Comparison of ENCODE assay signal across 9 cellular contexts in genomic region chr7:93117852-93118530, GRCh38. TPM values are rescaled to one million over a fixed set of nuclear protein-coding genes. Genes with fewer than 3 reads are reported as not detected.
A peak's percentile ranks its signal among the peaks of the same experiment; 100 is the strongest.
DNase-seq lines count a peak whose midpoint lies in the region; ATAC-seq, FAIRE-seq and TF ChIP-seq lines count a peak whose summit lies in the region.
"Had no signal": no experiment of that assay in that cellular context is flagged by ENCODE, and none has a peak within 500 bp of the region (broad histone marks: within the 10 kb centered on the region; RNA-seq: fewer than 3 reads in every experiment).

Gene SAMD9 (minus strand): TSS chr7:93117979. CDS start chr7:93106097, 11,882 bp downstream.

- 0% methylated on average over 4 of the region's 4 CpGs for WGBS in K562 (ENCODE audit: insufficient coverage, low coverage, missing lambda C conversion rate)

- H3K4me2 ChIP-seq in K562 (ENCODE audit: insufficient read depth, low read length) (peak within 1 kb of the TSS; percentile 69), keratinocyte (ENCODE audit: control insufficient read depth, extremely low read depth, insufficient read depth, low read depth, low read length) (peak within 1 kb of the TSS; percentile 83)

- peak; percentile 10 to 16 for DNase-seq in activated CD8-positive, alpha-beta memory T cell treated with anti-CD3 and anti-CD28 coated beads for 1 hour (ENCODE audit: extremely low read depth in 1 of 2, low read depth in 1 of 2)
- no peak for DNase-seq in activated CD8-positive, alpha-beta memory T cell treated with anti-CD3 and anti-CD28 coated beads for 24 hours
- DNase-seq in NCI-H1436 (lab: John Stamatoyannopoulos, UW), result peak; percentile 61
- peak; percentile 91 for DNase-seq in SW480 (ENCODE audit: low spot score)
- DNase-seq in K562 (ENCODE audit: extremely low read depth in 1 of 4, low spot score in 3 of 4), result peak in 2 of 4 experiments; percentile 67 to 82
- no peak for DNase-seq in keratinocyte (ENCODE audit: low read depth, low spot score)
- DNase-seq in stimulated activated CD4-positive, alpha-beta T cell treated with anti-CD3 and anti-CD28 coated beads, Interleukin-4, amount 100 ng/mL, for 1 hour, result peak; percentile 18

- H3K27me3 ChIP-seq in K562 (ENCODE audit: control insufficient read depth in 2 of 2, insufficient read depth in 2 of 2, low read length in 2 of 2) (no peaks in the 10 kb centered on the region), keratinocyte (ENCODE audit: control insufficient read depth, extremely low read depth, insufficient read depth, low read length) (no peaks in the 10 kb centered on the region)

- H3K4me1 ChIP-seq in K562 (replicated peaks in 1 of 2; ENCODE audit: control insufficient read depth in 2 of 2, insufficient read depth in 2 of 2, low read length in 2 of 2), result no peaks in the 10 kb centered on the region; a peak in 2 of 5 replicates
- peaks cover 37% of the 10 kb centered on the region for H3K4me1 ChIP-seq in keratinocyte (ENCODE audit: control insufficient read depth, extremely low read depth, insufficient read depth, low read length)

- BruUV-seq in K562 (replicated peaks; lab: Mats Ljungman, UMichigan), result no TSS peak

- POLR2A ChIA-PET in K562 (lab: Yijun Ruan, JAX), result interaction anchor here (0.7 to 1.5 kb wide), 3 partner anchors 13 to 481 kb away, joined by 3 to 4 read pairs (median 3); no protein-coding TSS in a partner anchor

- H3K9ac ChIP-seq in K562 (ENCODE audit: insufficient read depth in 1 of 2, low read depth in 2 of 2, low read length in 2 of 2) (peak within 1 kb of the TSS in 1 of 2 experiments; percentile 18; a peak in 1 of 4 replicates), keratinocyte (ENCODE audit: control insufficient read depth, extremely low read depth, insufficient read depth, low read length) (peak within 1 kb of the TSS; percentile 64)

- H3K9me1 ChIP-seq in K562 (ENCODE audit: control insufficient read depth, insufficient read depth, low read length) (no peaks in the 10 kb centered on the region), keratinocyte (ENCODE audit: control insufficient read depth, extremely low read depth, insufficient read depth, low read length) (no peaks in the 10 kb centered on the region)

- dilution Hi-C loops in keratinocyte (cut with MboI; ENCODE audit: extremely low pct_ligation_motif_present, low sequenced_read_pairs), result no loop called here

- H4K20me1 ChIP-seq in K562 (replicated peaks; ENCODE audit: control insufficient read depth, insufficient read depth, low read length) (no peaks in the 10 kb centered on the region), keratinocyte (ENCODE audit: control insufficient read depth, extremely low read depth, insufficient read depth, low read length) (no peaks in the 10 kb centered on the region)

- TF ChIP-seq EP300 in K562 (IDR thresholded peaks at IDR 0.05; ENCODE audit: low read length), result no peak

- H3K4me3 ChIP-seq in K562 (peak within 1 kb of the TSS; percentile 26), keratinocyte (ENCODE audit: control insufficient read depth in 2 of 3, extremely low read depth in 1 of 3, insufficient read depth in 2 of 3, low read depth in 1 of 3, low read length in 3 of 3) (peak within 1 kb of the TSS; percentile 42 to 73 (median 71))

- no peak for TF ChIP-seq RAD21 in K562 (CRISPR knock-in tag; conservative IDR thresholded peaks at IDR 0.05 in 1 of 2, IDR thresholded peaks at IDR 0.05 in 1 of 2)

- CTCF ChIA-PET in K562 (lab: Yijun Ruan, JAX; ENCODE audit: low intra/inter-chr PET ratio), result no interaction called here

- H2AFZ ChIP-seq in K562 (ENCODE audit: low read depth, low read length), result peak within 1 kb of the TSS; percentile 86
- peak within 1 kb of the TSS; percentile 83 for H2AFZ ChIP-seq in keratinocyte (ENCODE audit: control insufficient read depth, low read length)

- intact Hi-C loops in K562 (cut with micrococcal nuclease), result loop anchor here (2.0 kb wide), 1 partner anchor 29 kb away; no protein-coding TSS in a partner anchor

- in situ Hi-C loops in K562 (cut with MboI), result no loop called here

- H3K36me3 ChIP-seq in K562 (ENCODE audit: control insufficient read depth, insufficient read depth, low read length) (no peaks in the 10 kb centered on the region), keratinocyte (ENCODE audit: control insufficient read depth in 2 of 2, extremely low read depth in 1 of 2, insufficient read depth in 2 of 2, low read length in 2 of 2) (no peaks in the 10 kb centered on the region)

- ATAC-seq in HG02870 (IDR thresholded peaks at IDR 0.05; ENCODE audit: unreplicated experiment) (peak; percentile 100), K562 (peak; percentile 96)

- H3K27ac ChIP-seq in K562 (ENCODE audit: extremely low read depth, low read depth, low read length), result peak within 1 kb of the TSS; percentile 39; the same call in 1 of the 3 replicates
- H3K27ac ChIP-seq in keratinocyte (ENCODE audit: control insufficient read depth, insufficient read depth, low read length), result peak within 1 kb of the TSS; percentile 94
- H3K27ac ChIP-seq: C4-2B had no signal

- TF ChIP-seq POLR2A in K562 (conservative IDR thresholded peaks at IDR 0.05), result no peak

- H3K79me2 ChIP-seq in K562 (ENCODE audit: control insufficient read depth, insufficient read depth, low read length), result no peaks in the 10 kb centered on the region
- H3K79me2 ChIP-seq in keratinocyte (ENCODE audit: control insufficient read depth, insufficient read depth, low read length), result peaks cover 18% of the 10 kb centered on the region

- no peak for TF ChIP-seq CTCF in K562 (IDR thresholded peaks at IDR 0.05 in 2 of 3, conservative IDR thresholded peaks at IDR 0.05 in 1 of 3; ENCODE audit: insufficient read depth in 2 of 3, low read depth in 1 of 3, low read length in 3 of 3)
- no peak for TF ChIP-seq CTCF in keratinocyte (optimal IDR thresholded peaks at IDR 0.05 in 1 of 3, IDR thresholded peaks at IDR 0.05 in 1 of 3, conservative IDR thresholded peaks at IDR 0.05 in 1 of 3; ENCODE audit: extremely low read depth in 1 of 3, insufficient read depth in 2 of 3, low read length in 3 of 3)

- H3K9me3 ChIP-seq in K562 (replicated peaks; ENCODE audit: control insufficient read depth, insufficient read depth, low read depth, low read length), result no peaks in the 10 kb centered on the region
- H3K9me3 ChIP-seq in keratinocyte (ENCODE audit: control insufficient read depth, low read depth, low read length), result no peaks in the 10 kb centered on the region

- FAIRE-seq in K562 (lab: Jason Lieb, UNC) (peak; percentile 84), keratinocyte (lab: Jason Lieb, UNC) (peak; percentile 80)

TF ChIP-seq in K562, 482 proteins besides CTCF, POLR2A, EP300 and RAD21 (continues in another document):
- TF ChIP-seq PHTF2 (CRISPR knock-in tag; IDR thresholded peaks at IDR 0.05), result no peak
- TF ChIP-seq ETV5 (CRISPR knock-in tag; IDR thresholded peaks at IDR 0.05; ENCODE audit: low read depth), result no peak
- TF ChIP-seq HNRNPK (IDR thresholded peaks at IDR 0.05; ENCODE audit: low read depth, low read length, poor library complexity, severe bottlenecking), result no peak
- no peak for TF ChIP-seq STAT5A (IDR thresholded peaks at IDR 0.05; ENCODE audit: borderline replicate concordance, low read length)
- no peak for TF ChIP-seq PTTG1 (tag; IDR thresholded peaks at IDR 0.05; ENCODE audit: low read depth)
- peak; percentile 49 for TF ChIP-seq GABPA (tag; conservative IDR thresholded peaks at IDR 0.05; ENCODE audit: low read depth)
- TF ChIP-seq FOXA3 (CRISPR knock-in tag; conservative IDR thresholded peaks at IDR 0.05 in 1 of 2, IDR thresholded peaks at IDR 0.05 in 1 of 2), result no peak
- TF ChIP-seq CAMTA2 (CRISPR knock-in tag; conservative IDR thresholded peaks at IDR 0.05), result no peak
- peak; percentile 31 for TF ChIP-seq NFYB (IDR thresholded peaks at IDR 0.05; ENCODE audit: extremely low read depth, insufficient read length)
- no peak for TF ChIP-seq MBD2 (IDR thresholded peaks at IDR 0.05; ENCODE audit: borderline replicate concordance, low read depth)

RNA-seq across cellular contexts. Expression of gene SAMD9, which starts in this region (rescaled TPM):
- 0.32 and 1.5 TPM in 2 replicates for total RNA-seq in K562 (2011; cell fraction: chromatin; rRNA removed; ENCODE audit: low replicate concordance)
- 0.17 and 0.26 TPM in 2 replicates for total RNA-seq in K562 (2011; cell fraction: nucleolus; rRNA removed)
- 0.44 and 0.53 TPM in 2 replicates for total RNA-seq in K562 (2011; cell fraction: nucleoplasm; rRNA removed)
- total RNA-seq in K562 (2014; rRNA removed), result 1.6 and 1.9 TPM in 2 replicates
- total RNA-seq in K562 (2014; rRNA removed; fragmentation: Illumina TruSeq; extraction: Trizol), result 3.7 and 4.4 TPM in 2 replicates
- 3.9 and 4.0 TPM in 2 replicates for total RNA-seq in K562 (2015; rRNA removed; fragmentation: Illumina TruSeq; extraction: Trizol)
- total RNA-seq in K562 (2021), result 2.5 and 2.7 TPM in 2 replicates
- polyA plus RNA-seq in K562 (2011; rRNA removed), result 0.51 and 1.0 TPM in 2 replicates
- polyA plus RNA-seq in K562 (2011; cell fraction: cytosol; rRNA removed), result 0.07 and 0.10 TPM in 2 replicates
- 0.28 and 0.33 TPM in 2 replicates for polyA plus RNA-seq in K562 (2011; cell fraction: nucleus; rRNA removed)
- polyA plus RNA-seq in K562 (2012), result 1.5 and 2.1 TPM in 2 replicates
- 2.2 and 2.9 TPM in 2 replicates for polyA plus RNA-seq in K562 (2014; fragmentation: Illumina TruSeq; extraction: Trizol)
- 1 to 10 TPM; 1.1 to 1.3 TPM for polyA plus RNA-seq in K562 (2014; fragmentation: Nextera tagmentation; extraction: Ambion mirVana)
- 1.1 and 1.5 TPM in 2 replicates for polyA plus RNA-seq in K562 (2014; rRNA removed)
- polyA minus RNA-seq in K562 (2011; rRNA and poly(A)+ RNA removed), result 1.9 and 3.3 TPM in 2 replicates
- 0.46 and 1.8 TPM in 2 replicates for polyA minus RNA-seq in K562 (2011; cell fraction: cytosol; rRNA and poly(A)+ RNA removed)
- 1.2 and 1.3 TPM in 2 replicates for polyA minus RNA-seq in K562 (2011; cell fraction: nucleus; rRNA and poly(A)+ RNA removed)
- polyA plus RNA-seq in keratinocyte, result 15.5 to 26.8 TPM (median 22.8 TPM) in 3 replicates
- polyA plus RNA-seq in keratinocyte (2011; ENCODE audit: low read depth), result 15.8 TPM
- 8.6 and 25.0 TPM in 2 replicates for polyA plus RNA-seq in keratinocyte (2011; cell fraction: cytosol; rRNA removed)
- 22.0 and 41.5 TPM in 2 replicates for polyA plus RNA-seq in keratinocyte (2011; cell fraction: nucleus; rRNA removed)
- polyA plus RNA-seq in keratinocyte (2012; ENCODE audit: low replicate concordance), result 10.7 and 19.8 TPM in 2 replicates
- 2.7 to 49.5 TPM (median 30.7 TPM) in 3 replicates for polyA minus RNA-seq in keratinocyte
- 21.5 TPM for polyA minus RNA-seq in keratinocyte (2011; cell fraction: cytosol; rRNA and poly(A)+ RNA removed)
- 41.6 and 69.8 TPM in 2 replicates for polyA minus RNA-seq in keratinocyte (2011; cell fraction: nucleus; rRNA and poly(A)+ RNA removed)

Comparison
In these comparisons a context has a peak if more than half of its experiments do, and no peak if none do; other contexts are left out.
1. DNase-seq: peak in activated CD8-positive, alpha-beta memory T cell treated with anti-CD3 and anti-CD28 coated beads for 1 hour (2 of 2), NCI-H1436 (single experiment), SW480 (single experiment) and stimulated activated CD4-positive, alpha-beta T cell treated with anti-CD3 and anti-CD28 coated beads, Interleukin-4, amount 100 ng/mL, for 1 hour (single experiment); none in activated CD8-positive, alpha-beta memory T cell treated with anti-CD3 and anti-CD28 coated beads for 24 hours (single experiment) and keratinocyte (single experiment).